In the genomic region with DNA sequence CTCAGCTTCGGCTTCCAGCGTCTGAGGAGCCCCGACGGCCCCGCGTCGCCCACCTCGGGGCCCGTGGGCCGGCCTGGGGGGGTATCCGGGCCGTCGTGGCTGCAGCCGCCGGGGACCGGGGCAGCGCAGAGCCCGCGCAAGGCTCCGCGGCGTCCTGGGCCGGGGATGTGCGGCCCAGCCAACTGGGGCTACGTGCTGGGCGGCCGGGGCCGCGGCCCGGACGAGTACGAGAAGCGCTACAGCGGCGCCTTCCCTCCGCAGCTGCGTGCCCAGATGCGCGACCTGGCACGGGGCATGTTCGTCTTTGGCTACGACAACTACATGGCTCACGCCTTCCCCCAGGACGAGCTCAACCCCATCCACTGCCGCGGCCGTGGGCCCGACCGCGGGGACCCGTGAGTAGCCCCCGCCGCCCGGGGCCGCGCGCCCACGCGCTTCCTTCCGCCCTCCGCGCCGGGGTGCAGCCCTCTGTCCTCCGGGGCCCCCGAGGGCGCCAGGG, we compare ENCODE assay signal across 1 cellular context.
TF ChIP-seq lines count a peak whose summit lies in the region.

No MANE protein-coding gene starts in this region.

TF ChIP-seq in HepG2, 621 proteins besides CTCF, POLR2A, EP300 and RAD21 (continued from another document):
- TF ChIP-seq, protein P1, sequence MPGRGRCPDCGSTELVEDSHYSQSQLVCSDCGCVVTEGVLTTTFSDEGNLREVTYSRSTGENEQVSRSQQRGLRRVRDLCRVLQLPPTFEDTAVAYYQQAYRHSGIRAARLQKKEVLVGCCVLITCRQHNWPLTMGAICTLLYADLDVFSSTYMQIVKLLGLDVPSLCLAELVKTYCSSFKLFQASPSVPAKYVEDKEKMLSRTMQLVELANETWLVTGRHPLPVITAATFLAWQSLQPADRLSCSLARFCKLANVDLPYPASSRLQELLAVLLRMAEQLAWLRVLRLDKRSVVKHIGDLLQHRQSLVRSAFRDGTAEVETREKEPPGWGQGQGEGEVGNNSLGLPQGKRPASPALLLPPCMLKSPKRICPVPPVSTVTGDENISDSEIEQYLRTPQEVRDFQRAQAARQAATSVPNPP (CRISPR knock-in tag; IDR thresholded peaks at IDR 0.05) = no peak
- TF ChIP-seq NPAS2 (CRISPR knock-in tag; IDR thresholded peaks at IDR 0.05; ENCODE audit: borderline replicate concordance) = no peak
- no peak for TF ChIP-seq SALL1 (CRISPR knock-in tag; IDR thresholded peaks at IDR 0.05)
- no peak for TF ChIP-seq ZNF263 (CRISPR knock-in tag; IDR thresholded peaks at IDR 0.05)
